ENCODE assay signal across 8 cellular contexts in the genomic region with DNA sequence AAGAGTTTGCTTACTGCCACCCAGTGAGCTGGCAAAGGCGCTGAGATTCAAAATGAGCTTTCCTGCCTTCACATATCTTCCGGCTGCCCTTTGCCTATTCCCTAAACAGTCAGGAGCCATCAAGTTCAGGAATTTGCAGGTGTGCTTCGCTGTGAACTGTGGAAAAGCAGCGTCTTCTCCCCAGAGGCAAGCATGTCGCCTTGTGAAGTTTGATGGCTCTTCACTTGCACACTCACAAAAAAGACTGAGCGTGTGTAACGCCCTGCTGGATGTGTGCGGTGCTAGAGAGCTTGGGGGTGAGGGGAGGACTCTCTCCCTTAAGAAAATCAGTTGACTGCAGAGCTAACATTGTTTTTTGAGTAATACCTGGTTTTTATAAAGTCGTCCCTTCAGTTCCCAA. TPM values are rescaled to one million over a fixed set of nuclear protein-coding genes. Genes with fewer than 3 reads are reported as not detected.
DNase-seq lines count a peak whose midpoint lies in the region; ATAC-seq and TF ChIP-seq lines count a peak whose summit lies in the region.

No MANE protein-coding gene starts in this region.

- in situ Hi-C loops in Panc1 (cut with HindIII; ENCODE audit: low pct_unique_long_range_greater_than_20kb, low sequenced_read_pairs): no loop called here

- POLR2A ChIA-PET in Panc1 (lab: Charles Lee): no interaction called here

- H3K4me3 ChIP-seq in Panc1 (ENCODE audit: low read depth in 2 of 2, low read length in 2 of 2) (peak overlapping the region; percentile 46 to 54), esophagus squamous epithelium (peak overlapping the region in 3 of 4 donors; percentile 65 to 84 (median 66)), retinal pigment epithelial cell (ENCODE audit: low read length) (peak overlapping the region; percentile 61)

- BruUV-seq in Panc1 (replicated peaks; lab: Mats Ljungman, UMichigan): no TSS peak

- CTCF ChIA-PET in Panc1 (lab: Charles Lee): no interaction called here

- peak; percentile 29 for DNase-seq in NCI-H1105 treated with DMSO at 0.1 percent for 48 hours (lab: John Stamatoyannopoulos, UW)
- DNase-seq in NCI-H1105 (lab: John Stamatoyannopoulos, UW): no peak
- DNase-seq in Panc1 (ENCODE audit: low read depth, low spot score): no peak
- no peak for DNase-seq in esophagus squamous epithelium (lab: John Stamatoyannopoulos, UW)
- no peak for DNase-seq in retinal pigment epithelial cell (ENCODE audit: low read depth)
- no peak for DNase-seq in substantia nigra (lab: John Stamatoyannopoulos, UW)
- DNase-seq in stimulated activated CD8-positive, alpha-beta memory T cell treated with anti-CD3 and anti-CD28 coated beads, Interleukin-4, amount 100 ng/mL, for 48 hours: no peak

- intact Hi-C loops in Panc1 (cut with micrococcal nuclease; ENCODE audit: unreplicated experiment) (no loop called here), esophagus squamous epithelium (cut with DNase I) (no loop called here)

- no peak for ATAC-seq in Panc1
- ATAC-seq in GM18873 (IDR thresholded peaks at IDR 0.05; ENCODE audit: low FRiP score, unreplicated experiment): no peak

- peak overlapping the region; percentile 68 for H3K27ac ChIP-seq in Panc1 (ENCODE audit: low read length)
- H3K27ac ChIP-seq in esophagus squamous epithelium: peak overlapping the region in 3 of 4 donors; percentile 81 to 96 (median 92)
- no peak overlapping the region for H3K27ac ChIP-seq in substantia nigra (ENCODE audit: low read depth, low read length, poor library complexity, severe bottlenecking)

- no peaks in the 10 kb centered on the region for H3K36me3 ChIP-seq in Panc1 (ENCODE audit: control insufficient read depth, insufficient read depth, low read length)
- no peaks in the 10 kb centered on the region for H3K36me3 ChIP-seq in esophagus squamous epithelium

- no peak for TF ChIP-seq POLR2A in esophagus squamous epithelium (IDR thresholded peaks at IDR 0.05)

- WGBS in esophagus squamous epithelium, 2 donors: 47 to 66% methylated on average over 8 to 9 of the region's 9 CpGs

- no peaks in the 10 kb centered on the region for H3K27me3 ChIP-seq in Panc1 (ENCODE audit: control insufficient read depth, insufficient read depth, low read length)
- peaks cover 0 to 14% (median 0%) of the 10 kb centered on the region in 4 donors for H3K27me3 ChIP-seq in esophagus squamous epithelium

- no peak for TF ChIP-seq CTCF in Panc1 (IDR thresholded peaks at IDR 0.05)
- no peak for TF ChIP-seq CTCF in esophagus squamous epithelium (IDR thresholded peaks at IDR 0.05)
- no peak for TF ChIP-seq CTCF in retinal pigment epithelial cell (conservative IDR thresholded peaks at IDR 0.05; ENCODE audit: low read depth, low read length)

- H3K4me1 ChIP-seq in Panc1 (ENCODE audit: control insufficient read depth, insufficient read depth, low read length) (no peaks in the 10 kb centered on the region; the same call in 1 of the 2 replicates), esophagus squamous epithelium (peaks cover 0 to 33% (median 7%) of the 10 kb centered on the region in 3 donors)

- H3K9me3 ChIP-seq in Panc1 (ENCODE audit: control insufficient read depth, insufficient read depth, low read depth, low read length): no peaks in the 10 kb centered on the region
- no peaks in the 10 kb centered on the region for H3K9me3 ChIP-seq in esophagus squamous epithelium

RNA-seq across cellular contexts. Expression of a gene that starts 1.2 kb away (rescaled TPM):
- total RNA-seq in Panc1 (2021; ENCODE audit: unreplicated experiment): 14.5 TPM
- 9.0 TPM for polyA plus RNA-seq in Panc1 (2012; ENCODE audit: insufficient read length)
- 100 to 1,000 TPM in 2 of 4 donors, 10 to 100 TPM in 2; 61.9 to 132 (median 93.6) TPM for total RNA-seq in esophagus squamous epithelium
